ENCODE assay signal across 1 cellular context in the genomic region with DNA sequence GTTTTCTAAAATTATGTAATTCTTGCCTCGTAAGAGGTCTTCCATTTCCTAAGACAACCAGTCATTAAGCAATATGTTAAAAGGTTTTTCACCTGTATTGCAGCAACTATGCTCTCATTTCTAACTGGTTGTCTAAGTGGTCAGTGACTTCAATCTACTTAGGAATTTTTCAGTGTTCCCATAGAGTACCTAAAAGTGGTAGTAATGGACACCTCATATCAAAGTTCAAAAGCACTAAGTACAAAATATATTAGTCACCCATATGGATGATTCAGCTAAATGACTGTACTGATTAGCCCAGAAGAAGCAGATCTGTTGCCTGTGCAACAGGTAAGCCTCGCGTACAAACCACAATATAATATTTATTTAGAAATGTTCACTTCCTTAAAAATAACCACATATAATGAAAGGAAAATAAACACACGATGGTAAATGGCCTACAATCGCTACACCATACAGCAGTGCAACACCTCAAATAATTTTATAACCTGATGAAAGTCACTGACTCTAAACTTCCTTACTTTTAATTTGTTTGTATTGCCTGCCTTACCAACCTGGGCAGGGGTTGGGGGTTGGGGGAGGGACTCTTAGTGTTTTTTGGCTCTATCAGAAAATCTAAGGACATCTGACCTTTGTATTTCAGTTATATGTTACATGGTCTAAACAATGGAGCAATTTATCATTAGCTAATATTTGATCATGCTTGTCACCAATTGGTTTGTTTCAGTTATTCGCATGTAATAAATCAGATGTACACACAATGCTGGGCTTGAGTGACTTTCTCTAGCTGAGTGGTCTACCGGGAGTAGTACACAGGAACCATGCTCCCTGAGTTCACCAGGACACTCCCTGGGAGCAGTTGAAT.
TF ChIP-seq lines count a peak whose summit lies in the region.

No MANE protein-coding gene starts in this region.

TF ChIP-seq in IMR-90, 13 proteins besides CTCF, POLR2A, EP300 and RAD21:
- TF ChIP-seq NFE2L2 (IDR thresholded peaks at IDR 0.05; ENCODE audit: low read depth, low read length), result peak; percentile 59
- no peak for TF ChIP-seq SMC3 (IDR thresholded peaks at IDR 0.05; ENCODE audit: low read depth, low read length)
- TF ChIP-seq CHD1 (IDR thresholded peaks at IDR 0.05; ENCODE audit: low read depth, low read length), result no peak
- peak; percentile 63 for TF ChIP-seq FOS (IDR thresholded peaks at IDR 0.05; ENCODE audit: low read depth, low read length)
- peak; percentile 17; the same call in 1 of the 2 replicates for TF ChIP-seq MAFK (IDR thresholded peaks at IDR 0.05; ENCODE audit: low read depth, low read length)
- TF ChIP-seq MXI1 (IDR thresholded peaks at IDR 0.05; ENCODE audit: borderline replicate concordance, low read depth, low read length), result no peak
- TF ChIP-seq RCOR1 (IDR thresholded peaks at IDR 0.05; ENCODE audit: insufficient replicate concordance, low read length), result no peak
- TF ChIP-seq ELK1 (IDR thresholded peaks at IDR 0.05; ENCODE audit: borderline replicate concordance, low read depth, low read length), result no peak
- no peak for TF ChIP-seq MAZ (IDR thresholded peaks at IDR 0.05; ENCODE audit: borderline replicate concordance, low read depth, low read length)
- no peak for TF ChIP-seq RFX5 (IDR thresholded peaks at IDR 0.05; ENCODE audit: low read depth, low read length)
- no peak for TF ChIP-seq BHLHE40 (IDR thresholded peaks at IDR 0.05; ENCODE audit: low read depth, low read length)
- TF ChIP-seq USF2 (IDR thresholded peaks at IDR 0.05; ENCODE audit: low read depth, low read length), result no peak
- TF ChIP-seq CEBPB (IDR thresholded peaks at IDR 0.05; ENCODE audit: low read depth, low read length), result peak; percentile 51; the same call in 1 of the 2 replicates
